Comparison of ENCODE assay signal across 9 cellular contexts in genomic region chr10:119090968-119091367, GRCh38. TPM values are rescaled to one million over a fixed set of nuclear protein-coding genes. Genes with fewer than 3 reads are reported as not detected.
A peak's percentile ranks its signal among the peaks of the same experiment; 100 is the strongest.
DNase-seq lines count a peak whose midpoint lies in the region; ATAC-seq, FAIRE-seq and TF ChIP-seq lines count a peak whose summit lies in the region.
"Had no signal": no experiment of that assay in that cellular context is flagged by ENCODE, and none has a peak within 500 bp of the region (broad histone marks: within the 10 kb centered on the region; RNA-seq: fewer than 3 reads in every experiment).

No MANE protein-coding gene starts in this region.

- no peak for ATAC-seq in GM18861 (IDR thresholded peaks at IDR 0.05; ENCODE audit: unreplicated experiment)

- H3K9ac ChIP-seq in endothelial cell of umbilical vein (replicated peaks; ENCODE audit: extremely low read depth, insufficient read depth, low read length): no peak overlapping the region

- no peaks in the 10 kb centered on the region for H4K20me1 ChIP-seq in endothelial cell of umbilical vein (replicated peaks; ENCODE audit: control insufficient read depth, extremely low read depth, insufficient read depth, low read length)

- intact Hi-C loops in endothelial cell of umbilical vein (cut with micrococcal nuclease): no loop called here

- no peaks in the 10 kb centered on the region for H3K36me3 ChIP-seq in endothelial cell of umbilical vein (ENCODE audit: control insufficient read depth in 2 of 2, extremely low read depth in 1 of 2, insufficient read depth in 2 of 2, low read length in 2 of 2)

- H3K27ac ChIP-seq in endothelial cell of umbilical vein (ENCODE audit: insufficient read depth, low read depth, low read length): no peak overlapping the region

- H3K9me3 ChIP-seq in endothelial cell of umbilical vein (replicated peaks; ENCODE audit: control insufficient read depth, insufficient read depth, low read length): no peaks in the 10 kb centered on the region

- FAIRE-seq in endothelial cell of umbilical vein (lab: Jason Lieb, UNC): no peak
- no peak for FAIRE-seq in urothelium cell line (lab: Jason Lieb, UNC)

- TF ChIP-seq CTCF in endothelial cell of umbilical vein (IDR thresholded peaks at IDR 0.05; ENCODE audit: extremely low read depth in 1 of 2, insufficient read depth in 1 of 2, low read depth in 1 of 2, low read length in 2 of 2): no peak

- no peak overlapping the region for H3K4me2 ChIP-seq in endothelial cell of umbilical vein (ENCODE audit: insufficient read depth, low read length)

- H3K9me1 ChIP-seq in endothelial cell of umbilical vein (replicated peaks; ENCODE audit: control insufficient read depth, extremely low read depth, insufficient read depth, low read length): no peaks in the 10 kb centered on the region

- peaks cover 2 to 5% of the 10 kb centered on the region in 2 experiments for H3K27me3 ChIP-seq in endothelial cell of umbilical vein (ENCODE audit: control insufficient read depth in 2 of 2, insufficient read depth in 2 of 2, low read length in 2 of 2)

- DNase-seq in stimulated activated CD4-positive, alpha-beta T cell treated with anti-CD3 and anti-CD28 coated beads, Interleukin-4, amount 100 ng/mL, for 24 hours: peak; percentile 42
- DNase-seq in stimulated activated CD4-positive, alpha-beta T cell treated with anti-CD3 and anti-CD28 coated beads, Interleukin-1b, Interleukin-23, amount 100 ng/mL, for 48 hours: no peak
- peak; percentile 98 for DNase-seq in SW480 (ENCODE audit: low spot score)
- DNase-seq in endothelial cell of umbilical vein (ENCODE audit: low read depth, low spot score): no peak
- DNase-seq in urothelium cell line (ENCODE audit: low spot score): peak; percentile 58
- no peak for DNase-seq in GF-D8 (lab: John Stamatoyannopoulos, UW)
- no peak for DNase-seq in D341Med (ENCODE audit: low spot score)
- DNase-seq: NCI-H2227 treated with DMSO at 0.1 percent for 48 hours had no signal

- no peaks in the 10 kb centered on the region for H3K4me1 ChIP-seq in endothelial cell of umbilical vein (ENCODE audit: control insufficient read depth, extremely low read depth, insufficient read depth, low read length)

- CTCF ChIA-PET in endothelial cell of umbilical vein (lab: Charles Lee): interaction anchor here (0.9 to 1.1 kb wide), 2 partner anchors 9 to 782 kb away, joined by 3 to 4 read pairs; partner anchors contain the start of gene MCMBP

- dilution Hi-C loops in endothelial cell of umbilical vein (cut with MboI; ENCODE audit: extremely low pct_ligation_motif_present, low sequenced_read_pairs): no loop called here

- no TSS peak for BruUV-seq in endothelial cell of umbilical vein (replicated peaks; lab: Mats Ljungman, UMichigan)

- POLR2A ChIA-PET in endothelial cell of umbilical vein (lab: Charles Lee): interaction anchor here (0.6 kb wide), 1 partner anchor 401 kb away, joined by 3 read pairs; no protein-coding TSS in a partner anchor

- no peak overlapping the region for H3K4me3 ChIP-seq in endothelial cell of umbilical vein (replicated peaks in 1 of 3; ENCODE audit: insufficient read depth in 1 of 3, low read depth in 1 of 3, low read length in 3 of 3)

- TF ChIP-seq POLR2A in endothelial cell of umbilical vein (IDR thresholded peaks at IDR 0.05; ENCODE audit: low read depth, low read length): no peak

- no peaks in the 10 kb centered on the region for H3K79me2 ChIP-seq in endothelial cell of umbilical vein (ENCODE audit: control insufficient read depth, insufficient read depth, low read length)

- peak overlapping the region; percentile 33 for H2AFZ ChIP-seq in endothelial cell of umbilical vein (ENCODE audit: low read depth, low read length)

TF ChIP-seq in endothelial cell of umbilical vein, 7 proteins besides CTCF, POLR2A, EP300 and RAD21:
- peak; percentile 14 for TF ChIP-seq FOS (IDR thresholded peaks at IDR 0.05; ENCODE audit: borderline replicate concordance, insufficient read depth, low read length)
- no peak for TF ChIP-seq GATA2 (IDR thresholded peaks at IDR 0.05; ENCODE audit: insufficient read depth, insufficient read length, low read depth, low read length)

RNA-seq across cellular contexts. Expression of gene EIF3A, which starts 10.4 kb away (rescaled TPM):
- total RNA-seq in endothelial cell of umbilical vein: 149 and 159 TPM in 2 replicates
- polyA plus RNA-seq in endothelial cell of umbilical vein: 11.7 and 27.6 TPM in 2 replicates
- 37.3 and 40.8 TPM in 2 replicates for polyA plus RNA-seq in endothelial cell of umbilical vein (2011; cell fraction: cytosol; rRNA removed)
- 57.0 and 60.2 TPM in 2 replicates for polyA plus RNA-seq in endothelial cell of umbilical vein (2011; cell fraction: nucleus; rRNA removed)
- polyA plus RNA-seq in endothelial cell of umbilical vein (2012): 135 and 150 TPM in 2 replicates
- 78.0 and 82.1 TPM in 2 replicates for polyA minus RNA-seq in endothelial cell of umbilical vein
- polyA minus RNA-seq in endothelial cell of umbilical vein (2011; cell fraction: cytosol; rRNA and poly(A)+ RNA removed): 60.1 TPM
- polyA minus RNA-seq in endothelial cell of umbilical vein (2011; cell fraction: nucleus; rRNA and poly(A)+ RNA removed): 80.1 and 122 TPM in 2 replicates

RNA-seq across cellular contexts. Expression of gene DENND10, which starts 12.9 kb away (rescaled TPM):
- 50.1 and 54.3 TPM in 2 replicates for total RNA-seq in endothelial cell of umbilical vein
- 33.3 and 39.1 TPM in 2 replicates for polyA plus RNA-seq in endothelial cell of umbilical vein
- 50.2 and 50.4 TPM in 2 replicates for polyA plus RNA-seq in endothelial cell of umbilical vein (2011; cell fraction: cytosol; rRNA removed)
- polyA plus RNA-seq in endothelial cell of umbilical vein (2011; cell fraction: nucleus; rRNA removed): 52.5 and 54.6 TPM in 2 replicates
- polyA plus RNA-seq in endothelial cell of umbilical vein (2012): 51.0 and 60.3 TPM in 2 replicates
- polyA minus RNA-seq in endothelial cell of umbilical vein: 69.2 and 79.0 TPM in 2 replicates
- polyA minus RNA-seq in endothelial cell of umbilical vein (2011; cell fraction: cytosol; rRNA and poly(A)+ RNA removed): 11.4 TPM
- 16.6 and 19.5 TPM in 2 replicates for polyA minus RNA-seq in endothelial cell of umbilical vein (2011; cell fraction: nucleus; rRNA and poly(A)+ RNA removed)

Comparison
In these comparisons a context has a peak if more than half of its experiments do, and no peak if none do; other contexts are left out.
1. DNase-seq: peak in stimulated activated CD4-positive, alpha-beta T cell treated with anti-CD3 and anti-CD28 coated beads, Interleukin-4, amount 100 ng/mL, for 24 hours (single experiment), SW480 (single experiment) and urothelium cell line (single experiment); none in stimulated activated CD4-positive, alpha-beta T cell treated with anti-CD3 and anti-CD28 coated beads, Interleukin-1b, Interleukin-23, amount 100 ng/mL, for 48 hours (single experiment), endothelial cell of umbilical vein (single experiment), GF-D8 (single experiment) and D341Med (single experiment).